In the genomic region with DNA sequence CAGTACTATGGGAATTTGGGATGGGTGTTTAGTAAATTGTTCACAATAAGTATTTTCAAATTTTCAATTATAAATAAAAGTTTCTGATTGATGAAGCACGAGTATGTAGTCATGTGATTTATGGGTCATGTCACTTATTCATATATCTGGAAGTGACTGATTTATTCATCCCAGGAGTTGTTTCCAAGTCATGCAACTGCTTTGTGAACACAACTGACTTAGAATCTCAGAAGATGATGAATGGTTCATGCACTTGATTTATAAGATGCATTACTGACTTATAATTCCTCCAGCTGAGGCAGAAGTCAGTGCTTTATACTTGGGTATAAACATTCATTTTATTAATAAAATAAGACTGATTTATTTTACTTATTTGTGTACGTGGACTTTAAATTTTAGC, we compare ENCODE assay signal across 24 cellular contexts.
A peak's percentile ranks its signal among the peaks of the same experiment; 100 is the strongest.
DNase-seq lines count a peak whose midpoint lies in the region; ATAC-seq and TF ChIP-seq lines count a peak whose summit lies in the region.
"Had no signal": no experiment of that assay in that cellular context is flagged by ENCODE, and none has a peak within 500 bp of the region (broad histone marks: within the 10 kb centered on the region; RNA-seq: fewer than 3 reads in every experiment).

No MANE protein-coding gene starts in this region.

- no peak overlapping the region for H2AFZ ChIP-seq in fibroblast of lung (ENCODE audit: low read length)

- H3K4me1 ChIP-seq in fibroblast of lung (ENCODE audit: control insufficient read depth, extremely low read depth, insufficient read depth, low read length) (peaks cover 4% of the 10 kb centered on the region), skeletal muscle satellite cell (ENCODE audit: control insufficient read depth, insufficient read depth, low read length) (peaks cover 29% of the 10 kb centered on the region), stomach (no peaks in the 10 kb centered on the region)

- H3K27ac Mint-ChIP-seq in activated T-helper 17 cell treated with anti-CD3 and anti-CD28 coated beads, Interleukin-2, amount 50 U/mL, for 72 hours: peak overlapping the region; percentile 12

- H3K4me3 ChIP-seq in fibroblast of lung (replicated peaks in 1 of 4; ENCODE audit: control extremely low read depth in 1 of 4, insufficient read depth in 1 of 4, low read depth in 3 of 4, low read length in 4 of 4): no peak overlapping the region
- H3K4me3 ChIP-seq in skeletal muscle satellite cell (ENCODE audit: low read length): no peak overlapping the region
- no peak overlapping the region for H3K4me3 ChIP-seq in stomach
- H3K4me3 ChIP-seq: A549, SK-N-MC had no signal

- no peak for TF ChIP-seq POLR2A in stomach (IDR thresholded peaks at IDR 0.05)

- peaks cover 49% of the 10 kb centered on the region for H3K4me1 Mint-ChIP-seq in activated T-helper 17 cell treated with anti-CD3 and anti-CD28 coated beads, Interleukin-2, amount 50 U/mL, for 72 hours

- no peak overlapping the region for H3K4me3 Mint-ChIP-seq in activated T-helper 17 cell treated with anti-CD3 and anti-CD28 coated beads, Interleukin-2, amount 50 U/mL, for 72 hours

- H4K20me1 ChIP-seq in fibroblast of lung (ENCODE audit: control insufficient read depth, extremely low read depth, insufficient read depth, low read length): no peaks in the 10 kb centered on the region

- DNase-seq in HCEC 1CT (peak; percentile 32), fibroblast of lung (ENCODE audit: low read depth in 2 of 2) (peak in 1 of 2 donors; percentile 28), ureter (ENCODE audit: low spot score) (no peak), stomach (no peak)
- DNase-seq: BE2C, DMS53, GF-D8, KBM-7, NCI-H1092 treated with DMSO at 0.1 percent for 48 hours, NCI-H1436 treated with DMSO at 0.1 percent for 48 hours, NCI-H2029, NCI-H345, NCI-H524 treated with DMSO at 0.1 percent for 48 hours, OCI-M1, RPMI8226, SHP77 treated with DMSO at 0.1 percent for 48 hours, SW 1271 had no signal

- TF ChIP-seq EP300 in stomach (IDR thresholded peaks at IDR 0.05): no peak

- H3K27ac ChIP-seq in fibroblast of lung (ENCODE audit: insufficient read depth, low read length): peak overlapping the region; percentile 24
- H3K27ac ChIP-seq in stomach: no peak overlapping the region
- H3K27ac ChIP-seq: A549, HL-60, SK-N-MC had no signal

- 63 to 83% (median 69%) methylated on average over 2 of the region's 2 CpGs for WGBS in stomach, 5 donors

- ATAC-seq in activated T-helper 17 cell treated with anti-CD3 and anti-CD28 coated beads, Interleukin-2, amount 50 U/mL, for 72 hours (replicated peaks): no peak
- no peak for ATAC-seq in esophagus mucosa
- ATAC-seq: A549, HepG2 had no signal

- TF ChIP-seq CTCF in fibroblast of lung (conservative IDR thresholded peaks at IDR 0.05 in 1 of 2, IDR thresholded peaks at IDR 0.05 in 1 of 2; ENCODE audit: low read depth in 1 of 2, low read length in 2 of 2) (no peak), stomach (IDR thresholded peaks at IDR 0.05) (no peak)

- H3K36me3 Mint-ChIP-seq in activated T-helper 17 cell treated with anti-CD3 and anti-CD28 coated beads, Interleukin-2, amount 50 U/mL, for 72 hours (ENCODE audit: low read depth): no peaks in the 10 kb centered on the region

- H3K27me3 ChIP-seq in fibroblast of lung (ENCODE audit: control insufficient read depth, insufficient read depth, low read length) (no peaks in the 10 kb centered on the region), skeletal muscle satellite cell (ENCODE audit: control insufficient read depth, insufficient read depth, low read length) (no peaks in the 10 kb centered on the region), stomach (no peaks in the 10 kb centered on the region)
- H3K27me3 ChIP-seq: BE2C had no signal

- H3K36me3 ChIP-seq in fibroblast of lung (ENCODE audit: control insufficient read depth, insufficient read depth, low read length): no peaks in the 10 kb centered on the region
- no peaks in the 10 kb centered on the region for H3K36me3 ChIP-seq in skeletal muscle satellite cell (ENCODE audit: insufficient read depth, low read length)
- H3K36me3 ChIP-seq in stomach: no peaks in the 10 kb centered on the region
- H3K36me3 ChIP-seq: BE2C had no signal

- no peaks in the 10 kb centered on the region for H3K27me3 Mint-ChIP-seq in activated T-helper 17 cell treated with anti-CD3 and anti-CD28 coated beads, Interleukin-2, amount 50 U/mL, for 72 hours

- intact Hi-C loops in stomach (cut with DNase I; ENCODE audit: low total_unique reads): no loop called here

- peaks cover 7% of the 10 kb centered on the region for H3K9me3 Mint-ChIP-seq in activated T-helper 17 cell treated with anti-CD3 and anti-CD28 coated beads, Interleukin-2, amount 50 U/mL, for 72 hours

- H3K9ac ChIP-seq in fibroblast of lung (ENCODE audit: insufficient read depth, low read length): no peak overlapping the region
- peak overlapping the region; percentile 22 for H3K9ac ChIP-seq in skeletal muscle satellite cell (ENCODE audit: low read depth, low read length)

- H3K9me3 ChIP-seq in fibroblast of lung (ENCODE audit: control insufficient read depth, insufficient read depth, low read depth, low read length) (no peaks in the 10 kb centered on the region), skeletal muscle satellite cell (replicated peaks; ENCODE audit: low read length) (no peaks in the 10 kb centered on the region), stomach (no peaks in the 10 kb centered on the region)
- H3K9me3 ChIP-seq: A549, BE2C had no signal

- no peaks in the 10 kb centered on the region for H3K79me2 ChIP-seq in fibroblast of lung (ENCODE audit: control insufficient read depth, insufficient read depth, low read length)

- H3K4me2 ChIP-seq in fibroblast of lung (ENCODE audit: extremely low read depth, insufficient read depth, low read length) (no peak overlapping the region), skeletal muscle satellite cell (ENCODE audit: low read length) (no peak overlapping the region)
- H3K4me2 ChIP-seq: A549 had no signal
